19 cellular contexts compared by ENCODE assay signal in the genomic region with DNA sequence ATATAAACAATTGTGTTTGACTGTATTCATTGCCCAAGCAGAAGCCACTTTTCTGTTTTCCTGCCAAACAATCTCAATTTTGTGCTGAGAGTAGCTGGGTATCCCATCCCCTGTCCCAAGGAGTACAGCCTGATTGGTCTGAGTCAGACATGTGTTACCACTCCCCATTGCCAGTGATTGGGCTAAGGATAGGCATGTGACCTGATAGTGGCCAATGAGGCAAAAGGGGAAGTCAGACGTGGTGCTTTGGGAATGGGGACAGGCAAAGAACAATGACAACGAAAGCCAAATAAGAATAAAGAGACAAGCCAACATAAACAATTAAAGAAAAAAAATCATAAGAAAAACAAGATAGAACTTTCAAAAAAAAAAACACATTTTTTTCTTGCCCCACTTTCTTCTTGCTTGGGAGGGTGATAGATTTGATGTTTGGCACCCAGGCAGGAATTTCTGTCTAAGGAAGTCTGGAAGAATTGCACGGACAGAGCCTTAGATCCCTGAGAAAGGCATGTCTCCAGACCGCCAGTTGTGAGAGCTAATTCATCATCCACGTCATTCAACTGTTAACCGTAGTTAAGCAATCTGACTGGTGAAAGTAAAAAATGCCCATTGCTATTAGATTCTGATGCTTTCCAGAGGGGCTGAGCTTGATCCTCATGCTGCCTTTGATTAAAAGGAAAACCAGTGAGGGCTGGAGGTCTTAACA.
DNase-seq lines count a peak whose midpoint lies in the region; ATAC-seq and TF ChIP-seq lines count a peak whose summit lies in the region.
"Had no signal": no experiment of that assay in that cellular context is flagged by ENCODE, and none has a peak within 500 bp of the region (broad histone marks: within the 10 kb centered on the region; RNA-seq: fewer than 3 reads in every experiment).

No MANE protein-coding gene starts in this region.

- H3K4me3 ChIP-seq in astrocyte of the spinal cord (ENCODE audit: low read depth, low read length) (no peak overlapping the region), hepatocyte (no peak overlapping the region)
- H3K4me3 ChIP-seq: psoas muscle had no signal

- no peaks in the 10 kb centered on the region for H3K4me1 ChIP-seq in hepatocyte (ENCODE audit: insufficient read depth)
- H3K4me1 ChIP-seq: psoas muscle had no signal

- H3K27ac Mint-ChIP-seq in activated CD4-positive, alpha-beta memory T cell treated with anti-CD3 and anti-CD28 coated beads for 36 hours: no peak overlapping the region
- H3K27ac Mint-ChIP-seq: activated CD4-positive, alpha-beta T cell treated with anti-CD3 and anti-CD28 coated beads, Interleukin-2, amount 10 ng/mL, durations not matched to agents 24 days and 14 days; CD8-positive, alpha-beta T cell had no signal

- H3K36me3 ChIP-seq in hepatocyte (replicated peaks; ENCODE audit: insufficient read depth, low read depth): no peaks in the 10 kb centered on the region

- no peaks in the 10 kb centered on the region for H3K4me1 Mint-ChIP-seq in activated CD4-positive, alpha-beta memory T cell treated with anti-CD3 and anti-CD28 coated beads for 36 hours (ENCODE audit: low read depth)
- H3K4me1 Mint-ChIP-seq: activated CD4-positive, alpha-beta T cell treated with anti-CD3 and anti-CD28 coated beads, Interleukin-2, amount 10 ng/mL, durations not matched to agents 24 days and 14 days; central memory CD8-positive, alpha-beta T cell had no signal

- no peaks in the 10 kb centered on the region for H3K79me2 ChIP-seq in hepatocyte

- H2AFZ ChIP-seq in hepatocyte: no peak overlapping the region

- CTCF ChIA-PET in activated CD4-positive, alpha-beta memory T cell treated with anti-CD3 and anti-CD28 coated beads for 36 hours (lab: Charles Lee): no interaction called here

- TF ChIP-seq CTCF in astrocyte of the spinal cord (IDR thresholded peaks at IDR 0.05; ENCODE audit: low read depth, low read length) (no peak), hepatocyte (IDR thresholded peaks at IDR 0.05; ENCODE audit: poor library complexity) (no peak)

- H3K4me2 ChIP-seq in hepatocyte: no peak overlapping the region
- H3K4me2 ChIP-seq: KMS-11 had no signal

- no peaks in the 10 kb centered on the region for H3K36me3 Mint-ChIP-seq in activated CD4-positive, alpha-beta memory T cell treated with anti-CD3 and anti-CD28 coated beads for 36 hours
- H3K36me3 Mint-ChIP-seq: CD8-positive, alpha-beta T cell had no signal

- no peaks in the 10 kb centered on the region for H3K9me2 ChIP-seq in hepatocyte (replicated peaks; ENCODE audit: insufficient read depth)

- H3K9me3 ChIP-seq in hepatocyte (ENCODE audit: low read depth): no peaks in the 10 kb centered on the region
- H3K9me3 ChIP-seq: psoas muscle had no signal

- no peaks in the 10 kb centered on the region for H4K20me1 ChIP-seq in hepatocyte (ENCODE audit: insufficient read depth, poor library complexity, severe bottlenecking)

- POLR2A ChIA-PET in activated CD4-positive, alpha-beta memory T cell treated with anti-CD3 and anti-CD28 coated beads for 36 hours (lab: Charles Lee): no interaction called here

- H3K27me3 Mint-ChIP-seq in activated CD4-positive, alpha-beta memory T cell treated with anti-CD3 and anti-CD28 coated beads for 36 hours: no peaks in the 10 kb centered on the region
- H3K27me3 Mint-ChIP-seq: activated CD4-positive, alpha-beta T cell treated with anti-CD3 and anti-CD28 coated beads, Interleukin-2, amount 10 ng/mL, durations not matched to agents 24 days and 14 days; central memory CD8-positive, alpha-beta T cell had no signal

- no peak for ATAC-seq in HG02610 (IDR thresholded peaks at IDR 0.05; ENCODE audit: unreplicated experiment)
- ATAC-seq: CD8-positive, alpha-beta T cell; psoas muscle had no signal

- WGBS in hepatocyte (ENCODE audit: low lambda C conversion rate, missing lambda C conversion rate): 65% methylated on average over 6 of the region's 6 CpGs

- no peak overlapping the region for H3K27ac ChIP-seq in hepatocyte
- H3K27ac ChIP-seq: KMS-11, psoas muscle had no signal

- no peaks in the 10 kb centered on the region for H3K9me3 Mint-ChIP-seq in activated CD4-positive, alpha-beta memory T cell treated with anti-CD3 and anti-CD28 coated beads for 36 hours
- H3K9me3 Mint-ChIP-seq: CD8-positive, alpha-beta T cell had no signal

- intact Hi-C loops in activated CD4-positive, alpha-beta memory T cell treated with anti-CD3 and anti-CD28 coated beads for 36 hours (cut with micrococcal nuclease): no loop called here

- DNase-seq in AG08395 (ENCODE audit: low spot score) (peak; percentile 79), HCEC 1CT (peak; percentile 40), astrocyte of the spinal cord (ENCODE audit: low read depth, low spot score) (peak; percentile 64), hepatocyte (ENCODE audit: low spot score) (peak; percentile 30), cerebellum (ENCODE audit: low spot score) (no peak)
- DNase-seq in activated CD4-positive, alpha-beta memory T cell treated with anti-CD3 and anti-CD28 coated beads for 36 hours: no peak
- DNase-seq in stimulated activated CD4-positive, alpha-beta T cell treated with anti-CD3 and anti-CD28 coated beads, Interleukin-2, amount 100 ng/mL, for 24 hours: no peak
- DNase-seq: activated CD4-positive, alpha-beta T cell treated with anti-CD3 and anti-CD28 coated beads, Interleukin-2, amount 10 ng/mL, durations not matched to agents 24 days and 14 days; CD8-positive, alpha-beta T cell; effector memory CD4-positive, alpha-beta T cell; midbrain; NCI-H1105 treated with DMSO at 0.1 percent for 48 hours; NCI-H2081 treated with DMSO at 0.1 percent for 48 hours; NCI-H524; psoas muscle; stimulated activated CD4-positive, alpha-beta T cell treated with anti-CD3 and anti-CD28 coated beads, Interleukin-12 subunit alpha, Interleukin-12 subunit beta, amount 100 ng/mL, for 4 hours had no signal

- in situ Hi-C loops in astrocyte of the spinal cord (cut with HindIII; ENCODE audit: low sequenced_read_pairs): no loop called here

- no peaks in the 10 kb centered on the region for H3K27me3 ChIP-seq in hepatocyte

- no peak overlapping the region for H3K4me3 Mint-ChIP-seq in activated CD4-positive, alpha-beta memory T cell treated with anti-CD3 and anti-CD28 coated beads for 36 hours
- H3K4me3 Mint-ChIP-seq: activated CD4-positive, alpha-beta T cell treated with anti-CD3 and anti-CD28 coated beads, Interleukin-2, amount 10 ng/mL, durations not matched to agents 24 days and 14 days; CD8-positive, alpha-beta T cell; central memory CD8-positive, alpha-beta T cell had no signal

Comparison
In these comparisons a context has a peak if more than half of its experiments do, and no peak if none do; other contexts are left out.
1. DNase-seq: peak in AG08395 (single experiment), HCEC 1CT (single experiment), astrocyte of the spinal cord (single experiment) and hepatocyte (single experiment); none in activated CD4-positive, alpha-beta memory T cell treated with anti-CD3 and anti-CD28 coated beads for 36 hours (single experiment), cerebellum (single experiment) and stimulated activated CD4-positive, alpha-beta T cell treated with anti-CD3 and anti-CD28 coated beads, Interleukin-2, amount 100 ng/mL, for 24 hours (0 of 2).